Comparison of ENCODE assay signal across 8 cellular contexts in genomic region chr11:64241430-64242153, GRCh38. TPM values are rescaled to one million over a fixed set of nuclear protein-coding genes. Genes with fewer than 3 reads are reported as not detected.
DNase-seq lines count a peak whose midpoint lies in the region; TF ChIP-seq lines count a peak whose summit lies in the region.

No MANE protein-coding gene starts in this region.

- peak overlapping the region; percentile 94 for H3K4me3 ChIP-seq in MM.1S (ENCODE audit: low read length)

- H3K9me3 ChIP-seq in ES-I3 (ENCODE audit: control insufficient read depth, insufficient read depth, low read length): no peaks in the 10 kb centered on the region
- no peaks in the 10 kb centered on the region for H3K9me3 ChIP-seq in H9 (ENCODE audit: control insufficient read depth, low read depth, low read length)
- H3K9me3 ChIP-seq in MM.1S (replicated peaks; ENCODE audit: insufficient read depth, low read length): no peaks in the 10 kb centered on the region

- H3K4me3 Mint-ChIP-seq in H9: peak overlapping the region; percentile 85 to 93

- peak overlapping the region; percentile 84 to 99 (median 93); a peak in 4 of 7 replicates for H3K27ac Mint-ChIP-seq in H9

- H3K79me2 ChIP-seq in H9 (ENCODE audit: insufficient read depth, low read length) (peaks cover 9% of the 10 kb centered on the region; the same call in 1 of the 2 replicates), MM.1S (ENCODE audit: low read length) (peaks cover 38% of the 10 kb centered on the region)

- H3K18ac ChIP-seq in H9 (ENCODE audit: insufficient read length, low read depth, low read length): no peak overlapping the region

- peaks cover 22 to 28% of the 10 kb centered on the region in 2 experiments for H3K4me1 Mint-ChIP-seq in H9

- H4K20me1 ChIP-seq in H9 (ENCODE audit: control insufficient read depth, insufficient read depth, insufficient read length) (no peaks in the 10 kb centered on the region), MM.1S (ENCODE audit: insufficient read depth, low read length) (no peaks in the 10 kb centered on the region)

- no CpG with 5 or more reads among the region's 53 CpGs for WGBS in H9 (ENCODE audit: extremely low coverage, insufficient read length, low lambda C conversion rate)

- DNase-seq in H9: peak; percentile 99
- DNase-seq in MM.1S: peak; percentile 97
- DNase-seq in SHP77 treated with DMSO at 0.1 percent for 48 hours (lab: John Stamatoyannopoulos, UW): peak; percentile 85
- DNase-seq in activated gamma-delta T cell treated with Interleukin-2 at 50 U/mL for 16 hours: peak; percentile 100
- DNase-seq in germinal center (ENCODE audit: low spot score): peak; percentile 96
- DNase-seq in nucleus accumbens (lab: John Stamatoyannopoulos, UW): peak in 33 of 56 donors; percentile 50 to 100 (median 100)
- peak; percentile 97 for DNase-seq in superior temporal gyrus (ENCODE audit: extremely low spot score)

- H3K36me3 ChIP-seq in ES-I3 (ENCODE audit: insufficient read depth, low read length) (no peaks in the 10 kb centered on the region), MM.1S (replicated peaks; ENCODE audit: insufficient read depth, low read length) (no peaks in the 10 kb centered on the region)

- TF ChIP-seq CTCF in H9 (conservative IDR thresholded peaks at IDR 0.05): no peak
- TF ChIP-seq CTCF in MM.1S (IDR thresholded peaks at IDR 0.05; ENCODE audit: low read length): no peak

- no peak overlapping the region for H2BK5ac ChIP-seq in H9 (ENCODE audit: insufficient read length, low read length)

- H3K4me2 ChIP-seq in H9 (ENCODE audit: insufficient read depth, insufficient read length, low read length) (peak overlapping the region; percentile 81), MM.1S (ENCODE audit: low read depth, low read length) (peak overlapping the region; percentile 98)

- H3K14ac ChIP-seq in H9 (ENCODE audit: insufficient read depth, low read length): no peak overlapping the region; the same call in 1 of the 2 replicates

- no peak overlapping the region for H3T11ph ChIP-seq in H9 (ENCODE audit: low read length)

- no peaks in the 10 kb centered on the region for H3K9me3 Mint-ChIP-seq in H9

- H3K27me3 ChIP-seq in H9 (ENCODE audit: insufficient read depth, low read length) (no peaks in the 10 kb centered on the region), MM.1S (replicated peaks; ENCODE audit: insufficient read depth, low read length) (no peaks in the 10 kb centered on the region)

- peaks cover 16% of the 10 kb centered on the region for H3K23me2 ChIP-seq in H9 (ENCODE audit: insufficient read length, low read depth, low read length, poor library complexity, severe bottlenecking)

- H2AK5ac ChIP-seq in H9 (ENCODE audit: insufficient read length, low read length): no peak overlapping the region

- H3K79me1 ChIP-seq in H9 (ENCODE audit: insufficient read depth, low read depth, low read length, poor library complexity, severe bottlenecking): no peaks in the 10 kb centered on the region

- no peak overlapping the region for H2BK15ac ChIP-seq in H9 (ENCODE audit: low read depth, low read length)

- H4K91ac ChIP-seq in H9 (ENCODE audit: insufficient read length, low read depth, low read length): no peak overlapping the region

- no peak overlapping the region for H2BK20ac ChIP-seq in H9 (ENCODE audit: low read depth, low read length, poor library complexity, severe bottlenecking)

- H2AFZ ChIP-seq in H9 (ENCODE audit: low read length): no peak overlapping the region
- peak overlapping the region; percentile 61; the same call in 1 of the 2 replicates for H2AFZ ChIP-seq in MM.1S (ENCODE audit: low read length)

- H3K9me2 ChIP-seq in MM.1S (replicated peaks; ENCODE audit: insufficient read depth, low read length): no peaks in the 10 kb centered on the region

- no peak overlapping the region for H3K4ac ChIP-seq in H9 (ENCODE audit: low read depth, low read length)

- no peak overlapping the region for H2BK12ac ChIP-seq in H9 (ENCODE audit: insufficient read length, low read depth, low read length)

- peaks cover 13 to 45% (median 26%) of the 10 kb centered on the region in 3 experiments for H3K36me3 Mint-ChIP-seq in H9 (ENCODE audit: insufficient read depth in 1 of 3, low read depth in 3 of 3)

- H4K8ac ChIP-seq in H9 (replicated peaks; ENCODE audit: insufficient read length, low read depth, low read length): no peak overlapping the region

- no peak overlapping the region for H4K5ac ChIP-seq in H9 (ENCODE audit: insufficient read length, low read depth, low read length)

- no peak overlapping the region for H2BK120ac ChIP-seq in H9 (ENCODE audit: low read depth, low read length, poor library complexity, severe bottlenecking)

- H3K4me1 ChIP-seq in ES-I3 (ENCODE audit: insufficient read depth, low read length) (peaks cover 5% of the 10 kb centered on the region), H9 (ENCODE audit: insufficient read depth, low read length) (no peaks in the 10 kb centered on the region), MM.1S (ENCODE audit: low read length) (peaks cover 23% of the 10 kb centered on the region)

- no peaks in the 10 kb centered on the region for H3K27me3 Mint-ChIP-seq in H9 (ENCODE audit: low read depth)

- H3F3A ChIP-seq in MM.1S (ENCODE audit: insufficient read depth, low read length): peaks cover 30% of the 10 kb centered on the region

- no peak overlapping the region for H3K23ac ChIP-seq in H9 (ENCODE audit: insufficient read length, low read depth, low read length)

- H3K27ac ChIP-seq in H9 (ENCODE audit: insufficient read length, low read depth, low read length) (no peak overlapping the region), MM.1S (ENCODE audit: low read length) (peak overlapping the region; percentile 95; the same call in 1 of the 2 replicates)

- H3K56ac ChIP-seq in H9 (ENCODE audit: insufficient read length, low read depth, low read length): no peak overlapping the region

- H3K9ac ChIP-seq in ES-I3 (ENCODE audit: low read depth, low read length): peak overlapping the region; percentile 99
- H3K9ac ChIP-seq in H9 (ENCODE audit: extremely low read depth, insufficient read length, low read length): no peak overlapping the region
- H3K9ac ChIP-seq in MM.1S (ENCODE audit: low read length): peak overlapping the region; percentile 95

RNA-seq across cellular contexts. Expression of gene FKBP2, which starts 0.7 kb away (rescaled TPM):
- 36.5 and 41.0 TPM in 2 replicates for total RNA-seq in H9 (2021)

RNA-seq across cellular contexts. Expression of gene PPP1R14B, which starts 5.2 kb away (rescaled TPM):
- total RNA-seq in H9 (2021): 358 and 363 TPM in 2 replicates

RNA-seq across cellular contexts. Expression of gene VEGFB, which starts 7.2 kb away (rescaled TPM):
- 57.1 and 57.7 TPM in 2 replicates for total RNA-seq in H9 (2021)

RNA-seq across cellular contexts. Expression of gene PLCB3, which starts 9.7 kb away (rescaled TPM):
- 79.3 and 80.2 TPM in 2 replicates for total RNA-seq in H9 (2021)

RNA-seq across cellular contexts. Expression of gene DNAJC4, which starts 11.2 kb away (rescaled TPM):
- 21.0 and 24.2 TPM in 2 replicates for total RNA-seq in H9 (2021)
